20 cellular contexts compared by ENCODE assay signal in genomic region chr12:31272607-31273225, GRCh38. TPM values are rescaled to one million over a fixed set of nuclear protein-coding genes. Genes with fewer than 3 reads are reported as not detected.
DNase-seq lines count a peak whose midpoint lies in the region; ATAC-seq and TF ChIP-seq lines count a peak whose summit lies in the region.
"Had no signal": no experiment of that assay in that cellular context is flagged by ENCODE, and none has a peak within 500 bp of the region (broad histone marks: within the 10 kb centered on the region; RNA-seq: fewer than 3 reads in every experiment).

No MANE protein-coding gene starts in this region.

- H3K9ac ChIP-seq in DND-41 (ENCODE audit: low read depth, low read length): no peak overlapping the region

- peaks cover 26% of the 10 kb centered on the region; the same call in 1 of the 2 replicates for H3K36me3 ChIP-seq in DND-41 (ENCODE audit: insufficient read depth, low read length)

- POLR2A ChIA-PET in activated B cell treated with CpG ODN at 0.5 μM for 24 hours (lab: Charles Lee): interaction anchor here (1.2 to 1.3 kb wide), 2 partner anchors 26 to 54 kb away, joined by 3 to 4 read pairs; no protein-coding TSS in a partner anchor

- intact Hi-C loops in activated B cell treated with CpG ODN at 0.5 μM for 24 hours (cut with micrococcal nuclease): loop anchor here (1.0 to 2.0 kb wide), 3 partner anchors 22 to 425 kb away; no protein-coding TSS in a partner anchor

- H3K27ac Mint-ChIP-seq in activated B cell treated with CpG ODN at 0.5 μM for 24 hours (peak overlapping the region; percentile 24), endothelial cell (ENCODE audit: unreplicated experiment) (peak overlapping the region; percentile 67)
- H3K27ac Mint-ChIP-seq: activated naive CD8-positive, alpha-beta T cell treated with anti-CD3 and anti-CD28 coated beads, Interleukin-2, amount 50 U/mL, for 24 hours; mesothelial cell of epicardium had no signal

- H3K27ac ChIP-seq in DND-41 (ENCODE audit: low read length): no peak overlapping the region
- H3K27ac ChIP-seq: 22Rv1, C4-2B, coronary artery, upper lobe of left lung, WERI-Rb-1 had no signal

- H3K4me1 ChIP-seq in DND-41 (ENCODE audit: insufficient read depth, low read length): no peaks in the 10 kb centered on the region
- H3K4me1 ChIP-seq: upper lobe of left lung had no signal

- DNase-seq in DMS53 treated with DMSO at 0.1 percent for 48 hours (lab: John Stamatoyannopoulos, UW; ENCODE audit: unreplicated experiment) (peak; percentile 8), DMS53 (lab: John Stamatoyannopoulos, UW) (no peak), DND-41 (no peak), activated B cell treated with CpG ODN at 0.5 μM for 24 hours (no peak), endothelial cell (ENCODE audit: low spot score) (no peak), iPS-NIHi11 (ENCODE audit: low spot score) (no peak)
- DNase-seq: GOT3, kidney, left ventricle myocardium superior, T1000 had no signal

- no peak overlapping the region for H3K4me2 ChIP-seq in DND-41 (ENCODE audit: insufficient read depth, low read length)

- H3K4me1 Mint-ChIP-seq in activated B cell treated with CpG ODN at 0.5 μM for 24 hours: no peaks in the 10 kb centered on the region
- H3K4me1 Mint-ChIP-seq in endothelial cell (ENCODE audit: unreplicated experiment): peaks cover 26% of the 10 kb centered on the region
- H3K4me1 Mint-ChIP-seq: activated naive CD8-positive, alpha-beta T cell treated with anti-CD3 and anti-CD28 coated beads, Interleukin-2, amount 50 U/mL, for 24 hours had no signal

- no peak overlapping the region for H3K4me3 ChIP-seq in DND-41 (ENCODE audit: low read depth in 1 of 2, low read length in 2 of 2)
- H3K4me3 ChIP-seq: coronary artery, upper lobe of left lung had no signal

- CTCF ChIA-PET in activated B cell treated with CpG ODN at 0.5 μM for 24 hours (lab: Charles Lee): interaction anchor here (0.6 to 3.5 kb wide), 14 partner anchors 9 to 425 kb away, joined by 3 to 27 read pairs (median 8); no protein-coding TSS in a partner anchor

- H3K79me2 ChIP-seq in DND-41 (ENCODE audit: insufficient read depth, low read length): no peaks in the 10 kb centered on the region

- H3K36me3 Mint-ChIP-seq in activated B cell treated with CpG ODN at 0.5 μM for 24 hours (ENCODE audit: low read depth) (peaks cover 36% of the 10 kb centered on the region), endothelial cell (ENCODE audit: low read depth, unreplicated experiment) (peaks cover 8% of the 10 kb centered on the region)

- no peak for TF ChIP-seq CTCF in DND-41 (IDR thresholded peaks at IDR 0.05; ENCODE audit: borderline replicate concordance, extremely low read depth, low read length, poor library complexity, severe bottlenecking)
- no peak for TF ChIP-seq CTCF in activated B cell treated with CpG ODN at 0.5 μM for 24 hours (IDR thresholded peaks at IDR 0.05)
- TF ChIP-seq CTCF in endothelial cell (IDR thresholded peaks at IDR 0.05; ENCODE audit: unreplicated experiment): no peak

- H3K9me3 Mint-ChIP-seq in activated B cell treated with CpG ODN at 0.5 μM for 24 hours: no peaks in the 10 kb centered on the region
- no peaks in the 10 kb centered on the region for H3K9me3 Mint-ChIP-seq in endothelial cell (ENCODE audit: unreplicated experiment)
- H3K9me3 Mint-ChIP-seq: activated naive CD8-positive, alpha-beta T cell treated with anti-CD3 and anti-CD28 coated beads, Interleukin-2, amount 50 U/mL, for 24 hours; mesothelial cell of epicardium; naive thymus-derived CD4-positive, alpha-beta T cell had no signal

- H3K4me3 Mint-ChIP-seq in activated B cell treated with CpG ODN at 0.5 μM for 24 hours: no peak overlapping the region
- H3K4me3 Mint-ChIP-seq in endothelial cell (ENCODE audit: unreplicated experiment): no peak overlapping the region
- H3K4me3 Mint-ChIP-seq: activated naive CD8-positive, alpha-beta T cell treated with anti-CD3 and anti-CD28 coated beads, Interleukin-2, amount 50 U/mL, for 24 hours; mesothelial cell of epicardium; naive thymus-derived CD4-positive, alpha-beta T cell had no signal

- H2AFZ ChIP-seq in DND-41 (ENCODE audit: low read depth, low read length): no peak overlapping the region

- H3K27me3 Mint-ChIP-seq in activated B cell treated with CpG ODN at 0.5 μM for 24 hours (no peaks in the 10 kb centered on the region), endothelial cell (ENCODE audit: unreplicated experiment) (peaks cover 5% of the 10 kb centered on the region)
- H3K27me3 Mint-ChIP-seq: activated naive CD8-positive, alpha-beta T cell treated with anti-CD3 and anti-CD28 coated beads, Interleukin-2, amount 50 U/mL, for 24 hours; naive thymus-derived CD4-positive, alpha-beta T cell had no signal

- H3K9me3 ChIP-seq in DND-41 (ENCODE audit: insufficient read depth, low read length, severe bottlenecking): no peaks in the 10 kb centered on the region
- H3K9me3 ChIP-seq: upper lobe of left lung had no signal

- no peaks in the 10 kb centered on the region for H3K27me3 ChIP-seq in DND-41 (ENCODE audit: insufficient read depth, low read length, poor library complexity)
- H3K27me3 ChIP-seq: upper lobe of left lung had no signal

- peaks cover 5% of the 10 kb centered on the region; the same call in 1 of the 2 replicates for H4K20me1 ChIP-seq in DND-41 (ENCODE audit: insufficient read depth, low read length)

- peak; percentile 32; the same call in 1 of the 3 replicates for ATAC-seq in DND-41 (ENCODE audit: insufficient read depth, low read depth)
- no peak for ATAC-seq in activated B cell treated with CpG ODN at 0.5 μM for 24 hours (ENCODE audit: low read depth)
- ATAC-seq in GM21423 (IDR thresholded peaks at IDR 0.05; ENCODE audit: unreplicated experiment): no peak
- ATAC-seq in GM18502 (IDR thresholded peaks at IDR 0.05; ENCODE audit: poor library complexity, unreplicated experiment): no peak

RNA-seq across cellular contexts. Expression of gene SINHCAF, which starts 53.2 kb away (rescaled TPM):
- total RNA-seq in activated B cell treated with CpG ODN at 0.5 μM for 24 hours: 153 and 157 TPM in 2 replicates
- 205 TPM for total RNA-seq in endothelial cell (ENCODE audit: unreplicated experiment)
